ENCODE assay signal across 21 cellular contexts in genomic region chr7:906776-907157, GRCh38. TPM values are rescaled to one million over a fixed set of nuclear protein-coding genes. Genes with fewer than 3 reads are reported as not detected.
A peak's percentile ranks its signal among the peaks of the same experiment; 100 is the strongest.
DNase-seq lines count a peak whose midpoint lies in the region; ATAC-seq, FAIRE-seq and TF ChIP-seq lines count a peak whose summit lies in the region.
"Had no signal": no experiment of that assay in that cellular context is flagged by ENCODE, and none has a peak within 500 bp of the region (broad histone marks: within the 10 kb centered on the region; RNA-seq: fewer than 3 reads in every experiment).

No MANE protein-coding gene starts in this region.

- no peak for DNase-seq in activated T-cell treated with anti-CD3 and anti-CD28 coated beads, Interleukin-2, amount 50 U/mL, for 72 hours
- no peak for DNase-seq in activated T-cell treated with anti-CD3 and anti-CD28 coated beads for 4 hours
- DNase-seq in RKO (ENCODE audit: low spot score): peak; percentile 37
- no peak for DNase-seq in H1 (ENCODE audit: low read depth in 1 of 2, low spot score in 2 of 2)
- DNase-seq in cerebellar cortex (ENCODE audit: low spot score): no peak
- DNase-seq in gastrocnemius medialis: no peak
- DNase-seq in right lobe of liver: no peak
- DNase-seq: activated naive CD4-positive, alpha-beta T cell treated with anti-CD3 and anti-CD28 coated beads, Interleukin-2, amount 50 U/mL, for 16 hours; aorta; Calu3; DND-41; kidney; NCI-H446; small intestine; stimulated activated CD4-positive, alpha-beta T cell treated with anti-CD3 and anti-CD28 coated beads, Interleukin-1b, Interleukin-23, amount 100 ng/mL, for 48 hours; SW 1271 had no signal

- no peaks in the 10 kb centered on the region; the same call in 1 of the 2 replicates for H3K23me2 ChIP-seq in H1 (ENCODE audit: low read depth, low read length)

- WGBS in H1 (ENCODE audit: extremely low coverage in 1 of 2, insufficient coverage in 1 of 2, insufficient read length in 1 of 2, insufficient replicate concordance in 2 of 2, low coverage in 1 of 2, low lambda C conversion rate in 2 of 2, missing lambda C conversion rate in 1 of 2), 2 experiments: 85% methylated on average over 8 of the region's 10 CpGs; no CpG with 5 or more reads in 1 of the 2 experiments
- WGBS in right lobe of liver (ENCODE audit: insufficient coverage, low coverage, low lambda C conversion rate, missing lambda C conversion rate): 29% methylated on average over 1 of the region's 10 CpGs

- peaks cover 0 to 3% of the 10 kb centered on the region in 2 experiments for H4K20me1 ChIP-seq in H1 (replicated peaks in 1 of 2; ENCODE audit: control insufficient read depth in 1 of 2, insufficient read depth in 2 of 2, low read length in 2 of 2)

- CTCF ChIA-PET in H1 (lab: Charles Lee; ENCODE audit: partially characterized antibody): interaction anchor here (0.7 to 6.3 kb wide), 6 partner anchors 17 to 269 kb away, joined by 3 to 36 read pairs (median 4); partner anchors contain the start of gene CYP2W1

- no peak overlapping the region for H3K18ac ChIP-seq in H1 (ENCODE audit: extremely low read depth, low read length)

- H3K27me3 Mint-ChIP-seq in activated T-cell treated with anti-CD3 and anti-CD28 coated beads, Interleukin-2, amount 50 U/mL, for 72 hours (ENCODE audit: low read depth): no peaks in the 10 kb centered on the region

- no peak overlapping the region for H2AFZ ChIP-seq in H1 (ENCODE audit: low read length)

- TF ChIP-seq RAD21 in H1 (IDR thresholded peaks at IDR 0.05 in 1 of 2, conservative IDR thresholded peaks at IDR 0.05 in 1 of 2; ENCODE audit: low read depth in 2 of 2, low read length in 2 of 2): no peak

- ATAC-seq in activated T-cell treated with anti-CD3 and anti-CD28 coated beads, Interleukin-2, amount 50 U/mL, for 72 hours (replicated peaks in 1 of 2): peak; percentile 8 to 16
- no peak for ATAC-seq in gastrocnemius medialis
- no peak for ATAC-seq in right lobe of liver

- no peak overlapping the region for H2BK120ac ChIP-seq in H1 (replicated peaks; ENCODE audit: low read depth, low read length)

- H2BK20ac ChIP-seq in H1 (ENCODE audit: low read length): no peak overlapping the region

- H3K27ac ChIP-seq in H1 (ENCODE audit: low read depth, low read length) (no peak overlapping the region), temporal lobe (ENCODE audit: low read depth, low read length) (peak overlapping the region; percentile 74), gastrocnemius medialis (no peak overlapping the region), right lobe of liver (no peak overlapping the region)
- H3K27ac ChIP-seq: HL-60 had no signal

- TF ChIP-seq EP300 in H1 (IDR thresholded peaks at IDR 0.05; ENCODE audit: borderline replicate concordance in 1 of 2, low read depth in 2 of 2, low read length in 2 of 2): no peak

- no peaks in the 10 kb centered on the region for H3K36me3 Mint-ChIP-seq in activated T-cell treated with anti-CD3 and anti-CD28 coated beads, Interleukin-2, amount 50 U/mL, for 72 hours (ENCODE audit: insufficient read depth in 2 of 2)

- TF ChIP-seq CTCF in H1 (IDR thresholded peaks at IDR 0.05; ENCODE audit: control extremely low read depth in 1 of 3, insufficient read depth in 1 of 3, low read depth in 1 of 3, low read length in 3 of 3) (no peak), gastrocnemius medialis (IDR thresholded peaks at IDR 0.05 in 4 of 5, conservative IDR thresholded peaks at IDR 0.05 in 1 of 5) (no peak), right lobe of liver (IDR thresholded peaks at IDR 0.05) (no peak)

- H3K36me3 ChIP-seq in H1 (ENCODE audit: control insufficient read depth in 2 of 4, insufficient read depth in 4 of 4, low read length in 3 of 4): no peaks in the 10 kb centered on the region
- no peaks in the 10 kb centered on the region for H3K36me3 ChIP-seq in gastrocnemius medialis
- no peaks in the 10 kb centered on the region for H3K36me3 ChIP-seq in right lobe of liver
- H3K36me3 ChIP-seq: HAP-1 had no signal

- H3K4me1 Mint-ChIP-seq in activated T-cell treated with anti-CD3 and anti-CD28 coated beads, Interleukin-2, amount 50 U/mL, for 72 hours (ENCODE audit: low read depth): peaks cover 8% of the 10 kb centered on the region

- 0 out of 2 replicates have a peak overlapping the region, but pooled peaks have one; percentile 53 for H2AK5ac ChIP-seq in H1 (ENCODE audit: low read depth, low read length)

- intact Hi-C loops in gastrocnemius medialis (cut with DNase I; ENCODE audit: low total_unique reads): no loop called here
- intact Hi-C loops in right lobe of liver (cut with DNase I): no loop called here

- H3K27me3 ChIP-seq in H1 (replicated peaks in 1 of 4; ENCODE audit: control insufficient read depth in 3 of 4, extremely low read depth in 1 of 4, insufficient read depth in 3 of 4, low read length in 3 of 4) (peaks cover 0 to 12% (median 9%) of the 10 kb centered on the region in 4 experiments; a peak in 4 of 7 replicates), gastrocnemius medialis (peaks cover 9 to 36% (median 16%) of the 10 kb centered on the region in 3 donors), right lobe of liver (no peaks in the 10 kb centered on the region)

- H3K4me1 ChIP-seq in H1 (replicated peaks in 1 of 4; ENCODE audit: control insufficient read depth in 3 of 4, insufficient read depth in 4 of 4, low read length in 3 of 4) (peaks cover 0 to 12% (median 2%) of the 10 kb centered on the region in 4 experiments; a peak in 3 of 7 replicates), gastrocnemius medialis (no peaks in the 10 kb centered on the region), right lobe of liver (no peaks in the 10 kb centered on the region)

- no peaks in the 10 kb centered on the region for H3K79me2 ChIP-seq in H1 (ENCODE audit: control insufficient read depth in 1 of 2, insufficient read depth in 2 of 2, low read length in 2 of 2)

- no peak overlapping the region for H3K14ac ChIP-seq in H1 (ENCODE audit: insufficient read length)

- H4K5ac ChIP-seq in H1 (ENCODE audit: insufficient read length, low read depth, low read length): no peak overlapping the region

- H3K23ac ChIP-seq in H1 (ENCODE audit: insufficient read length): no peak overlapping the region

- H3K9ac ChIP-seq in H1 (replicated peaks in 1 of 4; ENCODE audit: extremely low read depth in 1 of 4, low read depth in 3 of 4, low read length in 3 of 4): no peak overlapping the region

- H3K9me3 ChIP-seq in H1 (ENCODE audit: insufficient read depth in 2 of 2, low read depth in 1 of 2, low read length in 1 of 2) (no peaks in the 10 kb centered on the region), gastrocnemius medialis (no peaks in the 10 kb centered on the region), right lobe of liver (no peaks in the 10 kb centered on the region)
- H3K9me3 ChIP-seq: HAP-1 had no signal

- H3K4me3 ChIP-seq in H1 (ENCODE audit: extremely low read depth in 1 of 4, insufficient read depth in 2 of 4, low read depth in 3 of 4, low read length in 4 of 4): no peak overlapping the region
- no peak overlapping the region for H3K4me3 ChIP-seq in gastrocnemius medialis
- H3K4me3 ChIP-seq in right lobe of liver: no peak overlapping the region
- H3K4me3 ChIP-seq: HAP-1 had no signal

- H2BK12ac ChIP-seq in H1 (ENCODE audit: low read depth, low read length): 0 out of 2 replicates have a peak overlapping the region, but pooled peaks have one; percentile 1

- FAIRE-seq in H1 (lab: Jason Lieb, UNC): no peak
- FAIRE-seq: endothelial cell of umbilical vein, GM12891, kidney, small intestine had no signal

- TF ChIP-seq POLR2A in H1 (IDR thresholded peaks at IDR 0.05; ENCODE audit: control extremely low read depth in 1 of 2, low read depth in 2 of 2, low read length in 2 of 2): no peak
- no peak for TF ChIP-seq POLR2A in gastrocnemius medialis (IDR thresholded peaks at IDR 0.05)
- TF ChIP-seq POLR2A in right lobe of liver (IDR thresholded peaks at IDR 0.05): no peak

- H4K91ac ChIP-seq in H1 (replicated peaks; ENCODE audit: insufficient read length, low read length): no peak overlapping the region

- H4K8ac ChIP-seq in H1 (ENCODE audit: extremely low read depth, insufficient read depth, low read length): no peak overlapping the region

- in situ Hi-C loops in gastrocnemius medialis (cut with MboI; ENCODE audit: low sequenced_read_pairs in 4 of 4): no loop called here

- H3K4ac ChIP-seq in H1 (replicated peaks; ENCODE audit: insufficient read length, low read depth, low read length): no peak overlapping the region

- H2BK15ac ChIP-seq in H1 (ENCODE audit: low read length): no peak overlapping the region

- POLR2A ChIA-PET in H1 (lab: Charles Lee; ENCODE audit: partially characterized antibody): interaction anchor here (0.9 kb wide), 1 partner anchor 75 kb away, joined by 3 read pairs; no protein-coding TSS in a partner anchor

- no peak overlapping the region for H2BK5ac ChIP-seq in H1 (ENCODE audit: low read depth, low read length)

- no peak overlapping the region for H3K4me3 Mint-ChIP-seq in activated T-cell treated with anti-CD3 and anti-CD28 coated beads, Interleukin-2, amount 50 U/mL, for 72 hours

- no peaks in the 10 kb centered on the region for H3K9me3 Mint-ChIP-seq in activated T-cell treated with anti-CD3 and anti-CD28 coated beads, Interleukin-2, amount 50 U/mL, for 72 hours

- no peak overlapping the region for H3K56ac ChIP-seq in H1 (replicated peaks; ENCODE audit: insufficient read length, low read depth, low read length)

- H3K4me2 ChIP-seq in H1 (ENCODE audit: insufficient read depth in 1 of 2, low read depth in 2 of 2, low read length in 2 of 2): no peak overlapping the region

- no peak overlapping the region for H3K27ac Mint-ChIP-seq in activated T-cell treated with anti-CD3 and anti-CD28 coated beads, Interleukin-2, amount 50 U/mL, for 72 hours

- no peaks in the 10 kb centered on the region for H3K79me1 ChIP-seq in H1 (ENCODE audit: low read depth, low read length)

RNA-seq across cellular contexts. Expression of gene GET4, which starts 30.4 kb away (rescaled TPM):
- 10 to 100 TPM; 33.8 to 34.9 TPM for total RNA-seq in activated T-cell treated with anti-CD3 and anti-CD28 coated beads, Interleukin-2, amount 50 U/mL, for 72 hours
- total RNA-seq in H1 (2021; fragmentation: NEBNext Ultra II Directional; extraction: Animal tissue kit (Norgen Biotek cat#: 25700)): 52.1 and 56.7 TPM in 2 replicates
- 74.1 and 95.0 TPM in 2 replicates for polyA plus RNA-seq in H1 (2011; rRNA removed)
- polyA plus RNA-seq in H1 (2011; cell fraction: cytosol; rRNA removed): 73.5 TPM
- 137 TPM for polyA plus RNA-seq in H1 (2011; cell fraction: nucleus; rRNA removed)
- polyA plus RNA-seq in H1 (2012, experiment 1 of 2): 42.9 to 72.1 TPM (median 69.9 TPM) in 4 replicates
- 52.9 TPM for polyA plus RNA-seq in H1 (2012, experiment 2 of 2)
- 40.9 TPM for polyA plus RNA-seq in H1 (2013, experiment 1 of 2)
- polyA plus RNA-seq in H1 (2013, experiment 2 of 2): 40.1 TPM
- 17.7 and 19.3 TPM in 2 replicates for polyA minus RNA-seq in H1 (2011; rRNA and poly(A)+ RNA removed)
- 28.7 TPM for polyA minus RNA-seq in H1 (2011; cell fraction: cytosol; rRNA and poly(A)+ RNA removed)
- polyA minus RNA-seq in H1 (2011; cell fraction: nucleus; rRNA and poly(A)+ RNA removed): 22.5 TPM
- total RNA-seq in temporal lobe (17.7 TPM), gastrocnemius medialis (10 to 100 TPM; 24.6 to 40.8 (median 30.0) TPM), right lobe of liver (10 to 100 TPM; 15.6 to 38.3 (median 28.3) TPM)

RNA-seq across cellular contexts. Expression of gene ADAP1, which starts 47.7 kb away (rescaled TPM):
- 10 to 100 TPM; 11.1 to 29.4 TPM for total RNA-seq in activated T-cell treated with anti-CD3 and anti-CD28 coated beads, Interleukin-2, amount 50 U/mL, for 72 hours
- 5.4 and 5.8 TPM in 2 replicates for total RNA-seq in H1 (2021; fragmentation: NEBNext Ultra II Directional; extraction: Animal tissue kit (Norgen Biotek cat#: 25700))
- 6.1 and 8.1 TPM in 2 replicates for polyA plus RNA-seq in H1 (2011; rRNA removed)
- polyA plus RNA-seq in H1 (2011; cell fraction: cytosol; rRNA removed): 7.0 TPM
- polyA plus RNA-seq in H1 (2011; cell fraction: nucleus; rRNA removed): 14.6 TPM
- 6.7 to 9.5 TPM (median 9.3 TPM) in 4 replicates for polyA plus RNA-seq in H1 (2012, experiment 1 of 2)
- polyA plus RNA-seq in H1 (2012, experiment 2 of 2): 10.2 TPM
- 5.6 TPM for polyA plus RNA-seq in H1 (2013, experiment 1 of 2)
- polyA plus RNA-seq in H1 (2013, experiment 2 of 2): 4.6 TPM
- 4.6 and 6.6 TPM in 2 replicates for polyA minus RNA-seq in H1 (2011; rRNA and poly(A)+ RNA removed)
- 6.6 TPM for polyA minus RNA-seq in H1 (2011; cell fraction: cytosol; rRNA and poly(A)+ RNA removed)
- polyA minus RNA-seq in H1 (2011; cell fraction: nucleus; rRNA and poly(A)+ RNA removed): 6.3 TPM
- total RNA-seq in temporal lobe: 32.0 TPM
- 1 to 10 TPM in 2 of 4 donors, under 1 TPM in 2; 0.71 to 5.0 (median 1.1) TPM for total RNA-seq in gastrocnemius medialis
- total RNA-seq in right lobe of liver: 1 to 10 TPM; 1.4 to 4.2 (median 2.7) TPM

Comparison
In these comparisons a context has a peak if more than half of its experiments do, and no peak if none do; other contexts are left out.
1. ATAC-seq: peak in activated T-cell treated with anti-CD3 and anti-CD28 coated beads, Interleukin-2, amount 50 U/mL, for 72 hours (2 of 2); none in gastrocnemius medialis (0 of 2) and right lobe of liver (0 of 4).